In genomic region chr14:96501383-96501745, GRCh38 we compare ENCODE assay signal across 8 cellular contexts. TPM values are rescaled to one million over a fixed set of nuclear protein-coding genes. Genes with fewer than 3 reads are reported as not detected.
DNase-seq lines count a peak whose midpoint lies in the region; ATAC-seq and TF ChIP-seq lines count a peak whose summit lies in the region.

No MANE protein-coding gene starts in this region.

- H3K4me3 Mint-ChIP-seq in activated CD8-positive, alpha-beta memory T cell treated with anti-CD3 and anti-CD28 coated beads, Interleukin-2, amount 10 ng/mL, durations not matched to agents 7 days and 5 days, result peak overlapping the region; percentile 99
- peak overlapping the region; percentile 99 for H3K4me3 Mint-ChIP-seq in glutamatergic neuron (ENCODE audit: unreplicated experiment)

- no peak for ATAC-seq in Right ventricle myocardium superior (ENCODE audit: poor library complexity)
- no peak for ATAC-seq in activated CD8-positive, alpha-beta memory T cell treated with anti-CD3 and anti-CD28 coated beads, Interleukin-2, amount 10 ng/mL, durations not matched to agents 7 days and 5 days
- ATAC-seq in GM19397 (IDR thresholded peaks at IDR 0.05; ENCODE audit: unreplicated experiment), result no peak

- H3K27ac Mint-ChIP-seq in activated CD8-positive, alpha-beta memory T cell treated with anti-CD3 and anti-CD28 coated beads, Interleukin-2, amount 10 ng/mL, durations not matched to agents 7 days and 5 days, result peak overlapping the region; percentile 97
- H3K27ac Mint-ChIP-seq in glutamatergic neuron (ENCODE audit: unreplicated experiment), result peak overlapping the region; percentile 95

- peaks cover 45% of the 10 kb centered on the region for H3K4me1 Mint-ChIP-seq in activated CD8-positive, alpha-beta memory T cell treated with anti-CD3 and anti-CD28 coated beads, Interleukin-2, amount 10 ng/mL, durations not matched to agents 7 days and 5 days
- H3K4me1 Mint-ChIP-seq in glutamatergic neuron (ENCODE audit: low read depth, unreplicated experiment), result peaks cover 22% of the 10 kb centered on the region

- intact Hi-C loops in left ventricle myocardium inferior (cut with micrococcal nuclease) (no loop called here), Right ventricle myocardium superior (cut with DNase I) (no loop called here), spleen (cut with DNase I; ENCODE audit: low total_unique reads) (no loop called here)

- TF ChIP-seq POLR2A in spleen (IDR thresholded peaks at IDR 0.05), result no peak

- no peaks in the 10 kb centered on the region for H3K9me3 ChIP-seq in left ventricle myocardium inferior (replicated peaks)
- H3K9me3 ChIP-seq in spleen, result no peaks in the 10 kb centered on the region

- H3K4me1 ChIP-seq in left ventricle myocardium inferior (peaks cover 55% of the 10 kb centered on the region), spleen (peaks cover 30 to 60% (median 43%) of the 10 kb centered on the region in 6 donors)

- H3K27me3 ChIP-seq in left ventricle myocardium inferior (ENCODE audit: low read depth) (no peaks in the 10 kb centered on the region), spleen (replicated peaks in 1 of 7) (no peaks in the 10 kb centered on the region)

- WGBS in spleen, 5 donors, result 1 to 4% (median 2%) methylated on average over 11 of the region's 11 CpGs

- CTCF ChIA-PET in activated CD8-positive, alpha-beta memory T cell treated with anti-CD3 and anti-CD28 coated beads, Interleukin-2, amount 10 ng/mL, durations not matched to agents 7 days and 5 days (lab: Charles Lee), result no interaction called here

- H3K27me3 Mint-ChIP-seq in activated CD8-positive, alpha-beta memory T cell treated with anti-CD3 and anti-CD28 coated beads, Interleukin-2, amount 10 ng/mL, durations not matched to agents 7 days and 5 days, result peaks cover 8% of the 10 kb centered on the region
- peaks cover 6% of the 10 kb centered on the region for H3K27me3 Mint-ChIP-seq in glutamatergic neuron (ENCODE audit: unreplicated experiment)

- peaks cover 25% of the 10 kb centered on the region for H3K36me3 Mint-ChIP-seq in activated CD8-positive, alpha-beta memory T cell treated with anti-CD3 and anti-CD28 coated beads, Interleukin-2, amount 10 ng/mL, durations not matched to agents 7 days and 5 days
- no peaks in the 10 kb centered on the region for H3K36me3 Mint-ChIP-seq in glutamatergic neuron (ENCODE audit: unreplicated experiment)

- TF ChIP-seq CTCF in left ventricle myocardium inferior (IDR thresholded peaks at IDR 0.05; ENCODE audit: borderline replicate concordance), result no peak
- no peak for TF ChIP-seq CTCF in glutamatergic neuron (IDR thresholded peaks at IDR 0.05; ENCODE audit: partially characterized antibody, unreplicated experiment)
- no peak for TF ChIP-seq CTCF in spleen (IDR thresholded peaks at IDR 0.05 in 8 of 11, conservative IDR thresholded peaks at IDR 0.05 in 3 of 11)

- H3K27ac ChIP-seq in left ventricle myocardium inferior (replicated peaks) (peak overlapping the region; percentile 97), spleen (peak overlapping the region; percentile 64 to 100 (median 99))

- H3K36me3 ChIP-seq in left ventricle myocardium inferior, result no peaks in the 10 kb centered on the region
- H3K36me3 ChIP-seq in spleen, result peaks cover 0 to 9% (median 0%) of the 10 kb centered on the region in 6 donors

- no peaks in the 10 kb centered on the region for H3K9me3 Mint-ChIP-seq in activated CD8-positive, alpha-beta memory T cell treated with anti-CD3 and anti-CD28 coated beads, Interleukin-2, amount 10 ng/mL, durations not matched to agents 7 days and 5 days (ENCODE audit: low read depth)
- peaks cover 9% of the 10 kb centered on the region for H3K9me3 Mint-ChIP-seq in glutamatergic neuron (ENCODE audit: unreplicated experiment)

- DNase-seq in left ventricle myocardium inferior (no peak), Right ventricle myocardium superior (no peak), glutamatergic neuron (no peak), spleen (no peak), HT-29 (ENCODE audit: low spot score) (no peak), AG20443 (ENCODE audit: low spot score) (no peak)
- no peak for DNase-seq in activated CD8-positive, alpha-beta memory T cell treated with anti-CD3 and anti-CD28 coated beads, Interleukin-2, amount 10 ng/mL, durations not matched to agents 7 days and 5 days

- peak overlapping the region; percentile 89 for H3K4me3 ChIP-seq in left ventricle myocardium inferior
- H3K4me3 ChIP-seq in spleen, result peak overlapping the region; percentile 52 to 87 (median 78)

RNA-seq across cellular contexts. Expression of gene PAPOLA, which starts 0.8 kb away (rescaled TPM):
- total RNA-seq in left ventricle myocardium inferior (136 TPM), Right ventricle myocardium superior (132 TPM), glutamatergic neuron (ENCODE audit: unreplicated experiment) (169 TPM), spleen (100 to 1,000 TPM; 180 to 311 (median 224) TPM)
- total RNA-seq in activated CD8-positive, alpha-beta memory T cell treated with anti-CD3 and anti-CD28 coated beads, Interleukin-2, amount 10 ng/mL, durations not matched to agents 7 days and 5 days, result 100 to 1,000 TPM; 156 to 189 TPM
- 10 to 100 TPM; 56.4 to 85.7 (median 66.9) TPM for polyA plus RNA-seq in spleen
- 44.4 and 52.9 TPM in 2 replicates for total RNA-seq in HT-29 (2014; rRNA removed; shearing (Covaris generic))
